ENCODE assay signal across 20 cellular contexts in genomic region chr1:204191481-204191880, GRCh38. TPM values are rescaled to one million over a fixed set of nuclear protein-coding genes. Genes with fewer than 3 reads are reported as not detected.
DNase-seq lines count a peak whose midpoint lies in the region; ATAC-seq and TF ChIP-seq lines count a peak whose summit lies in the region.
"Had no signal": no experiment of that assay in that cellular context is flagged by ENCODE, and none has a peak within 500 bp of the region (broad histone marks: within the 10 kb centered on the region; RNA-seq: fewer than 3 reads in every experiment).

No MANE protein-coding gene starts in this region.

- no peak for TF ChIP-seq CTCF in psoas muscle (IDR thresholded peaks at IDR 0.05)

- WGBS in psoas muscle, 3 donors: 25 to 32% (median 26%) methylated on average over 7 of the region's 7 CpGs

- H3K4me1 ChIP-seq in psoas muscle: peaks cover 20% of the 10 kb centered on the region

- DNase-seq in C1 segment of cervical spinal cord (lab: John Stamatoyannopoulos, UW) (peak in 9 of 14 donors; percentile 7 to 70 (median 32)), NCI-H1436 (lab: John Stamatoyannopoulos, UW) (peak; percentile 47), cerebellar cortex (ENCODE audit: low spot score) (peak; percentile 21), psoas muscle (peak in 1 of 2 donors; percentile 66), 8988T (no peak), LoVo (ENCODE audit: low spot score) (no peak)
- DNase-seq in stimulated activated CD8-positive, alpha-beta memory T cell treated with anti-CD3 and anti-CD28 coated beads, Interleukin-4, amount 100 ng/mL, for 48 hours: no peak
- DNase-seq: activated CD4-positive, alpha-beta T cell treated with anti-CD3 and anti-CD28 coated beads for 36 hours; activated naive CD8-positive, alpha-beta T cell treated with anti-CD3 and anti-CD28 coated beads, Interleukin-2, amount 10 ng/mL, durations not matched to agents 7 days and 5 days; CD8-positive, alpha-beta memory T cell; KBM-7; NCI-H2029 treated with DMSO at 0.1 percent for 48 hours; NCI-H524 treated with DMSO at 0.1 percent for 48 hours; stimulated activated CD4-positive, alpha-beta T cell treated with anti-CD3 and anti-CD28 coated beads, Interleukin-12 subunit alpha, Interleukin-12 subunit beta, amount 100 ng/mL, for 4 hours had no signal

- no peaks in the 10 kb centered on the region for H3K36me3 ChIP-seq in psoas muscle (ENCODE audit: insufficient read depth in 1 of 2, low read depth in 1 of 2)

- no peaks in the 10 kb centered on the region for H3K9me3 ChIP-seq in psoas muscle

- intact Hi-C loops in psoas muscle (cut with DNase I): no loop called here

- peak overlapping the region; percentile 30 for H3K27ac ChIP-seq in psoas muscle

- peak in 3 of 4 donors; percentile 83 to 90 (median 86) for ATAC-seq in psoas muscle
- ATAC-seq in GM19328 (IDR thresholded peaks at IDR 0.05; ENCODE audit: unreplicated experiment): no peak
- ATAC-seq: activated CD4-positive, alpha-beta T cell treated with anti-CD3 and anti-CD28 coated beads for 36 hours; activated T-helper 17 cell treated with anti-CD3 and anti-CD28 coated beads, Interleukin-2, amount 50 U/mL, for 72 hours had no signal

- peaks cover 0 to 5% (median 1%) of the 10 kb centered on the region in 3 donors for H3K27me3 ChIP-seq in psoas muscle (ENCODE audit: insufficient read depth in 3 of 3, low read length in 2 of 3)

- H3K4me3 ChIP-seq in psoas muscle: no peak overlapping the region

RNA-seq across cellular contexts. Expression of gene KISS1, which starts 4.8 kb away (rescaled TPM):
- total RNA-seq in psoas muscle: not detected
- polyA plus RNA-seq in psoas muscle: under 1 TPM in 1 of 3 donors, not detected in 2; 0.18 TPM
- total RNA-seq: activated CD4-positive, alpha-beta T cell treated with anti-CD3 and anti-CD28 coated beads for 36 hours; activated naive CD8-positive, alpha-beta T cell treated with anti-CD3 and anti-CD28 coated beads, Interleukin-2, amount 10 ng/mL, durations not matched to agents 7 days and 5 days; activated T-helper 17 cell treated with anti-CD3 and anti-CD28 coated beads, Interleukin-2, amount 50 U/mL, for 72 hours; CD8-positive, alpha-beta memory T cell; GM23338; lower leg skin; subcutaneous adipose tissue had no signal
- polyA plus RNA-seq: CD8-positive, alpha-beta memory T cell; GM23338 had no signal

RNA-seq across cellular contexts. Expression of gene GOLT1A, which starts 22.3 kb away (rescaled TPM):
- total RNA-seq in psoas muscle: not detected
- polyA plus RNA-seq in psoas muscle: 1 to 10 TPM in 1 of 3 donors, under 1 TPM in 2; 0.30 to 7.1 (median 0.37) TPM
- total RNA-seq: activated naive CD8-positive, alpha-beta T cell treated with anti-CD3 and anti-CD28 coated beads, Interleukin-2, amount 10 ng/mL, durations not matched to agents 7 days and 5 days; CD8-positive, alpha-beta memory T cell; subcutaneous adipose tissue had no signal
- polyA plus RNA-seq: AG04450; CD8-positive, alpha-beta memory T cell had no signal

RNA-seq across cellular contexts. Expression of gene REN, which starts 25.3 kb away (rescaled TPM):
- not detected for total RNA-seq in psoas muscle
- polyA plus RNA-seq in psoas muscle: not detected
- total RNA-seq: activated CD4-positive, alpha-beta T cell treated with anti-CD3 and anti-CD28 coated beads for 36 hours; activated naive CD8-positive, alpha-beta T cell treated with anti-CD3 and anti-CD28 coated beads, Interleukin-2, amount 10 ng/mL, durations not matched to agents 7 days and 5 days; activated T-helper 17 cell treated with anti-CD3 and anti-CD28 coated beads, Interleukin-2, amount 50 U/mL, for 72 hours; CD8-positive, alpha-beta memory T cell; GM23338; subcutaneous adipose tissue had no signal
- polyA plus RNA-seq: CD8-positive, alpha-beta memory T cell; GM23338 had no signal

RNA-seq across cellular contexts. Expression of gene ETNK2, which starts 39.6 kb away (rescaled TPM):
- total RNA-seq in psoas muscle: 1 to 10 TPM in 2 of 4 donors, under 1 TPM in 2; 0.88 to 1.7 (median 1.0) TPM
- 1 to 10 TPM in 2 of 3 donors, under 1 TPM in 1; 0.62 to 1.7 (median 1.3) TPM for polyA plus RNA-seq in psoas muscle

Comparison
In these comparisons a context has a peak if more than half of its experiments do, and no peak if none do; other contexts are left out.
1. DNase-seq: peak in C1 segment of cervical spinal cord (9 of 14), NCI-H1436 (single experiment) and cerebellar cortex (single experiment); none in 8988T (single experiment), LoVo (single experiment) and stimulated activated CD8-positive, alpha-beta memory T cell treated with anti-CD3 and anti-CD28 coated beads, Interleukin-4, amount 100 ng/mL, for 48 hours (single experiment).